ENCODE assay signal across 1 cellular context in genomic region chr15:61447981-61448380, GRCh38.
TF ChIP-seq lines count a peak whose summit lies in the region.

No MANE protein-coding gene starts in this region.

TF ChIP-seq in SK-N-SH treated with all-trans-retinoic acid at 6 μM for 48 hours, 23 proteins besides CTCF, POLR2A, EP300 and RAD21 (continued from another document):
- TF ChIP-seq PATZ1 (CRISPR knock-in tag; IDR thresholded peaks at IDR 0.05; ENCODE audit: borderline replicate concordance) = no peak
- no peak for TF ChIP-seq ZNF565 (CRISPR knock-in tag; conservative IDR thresholded peaks at IDR 0.05; ENCODE audit: low read depth)
- TF ChIP-seq RARB (CRISPR knock-in tag; IDR thresholded peaks at IDR 0.05) = no peak
- TF ChIP-seq, protein P1, sequence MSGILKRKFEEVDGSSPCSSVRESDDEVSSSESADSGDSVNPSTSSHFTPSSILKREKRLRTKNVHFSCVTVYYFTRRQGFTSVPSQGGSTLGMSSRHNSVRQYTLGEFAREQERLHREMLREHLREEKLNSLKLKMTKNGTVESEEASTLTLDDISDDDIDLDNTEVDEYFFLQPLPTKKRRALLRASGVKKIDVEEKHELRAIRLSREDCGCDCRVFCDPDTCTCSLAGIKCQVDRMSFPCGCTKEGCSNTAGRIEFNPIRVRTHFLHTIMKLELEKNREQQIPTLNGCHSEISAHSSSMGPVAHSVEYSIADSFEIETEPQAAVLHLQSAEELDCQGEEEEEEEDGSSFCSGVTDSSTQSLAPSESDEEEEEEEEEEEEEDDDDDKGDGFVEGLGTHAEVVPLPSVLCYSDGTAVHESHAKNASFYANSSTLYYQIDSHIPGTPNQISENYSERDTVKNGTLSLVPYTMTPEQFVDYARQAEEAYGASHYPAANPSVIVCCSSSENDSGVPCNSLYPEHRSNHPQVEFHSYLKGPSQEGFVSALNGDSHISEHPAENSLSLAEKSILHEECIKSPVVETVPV (CRISPR knock-in tag; IDR thresholded peaks at IDR 0.05) = no peak
- TF ChIP-seq ZNF8 (CRISPR knock-in tag; IDR thresholded peaks at IDR 0.05) = no peak
